In genomic region chr6:3433005-3433404, GRCh38 we compare ENCODE assay signal across 18 cellular contexts. TPM values are rescaled to one million over a fixed set of nuclear protein-coding genes. Genes with fewer than 3 reads are reported as not detected.
DNase-seq lines count a peak whose midpoint lies in the region; ATAC-seq, FAIRE-seq and TF ChIP-seq lines count a peak whose summit lies in the region.
"Had no signal": no experiment of that assay in that cellular context is flagged by ENCODE, and none has a peak within 500 bp of the region (broad histone marks: within the 10 kb centered on the region; RNA-seq: fewer than 3 reads in every experiment).

No MANE protein-coding gene starts in this region.

- no peak overlapping the region for H2AFZ ChIP-seq in GM23338
- no peak overlapping the region for H2AFZ ChIP-seq in OCI-LY3 (ENCODE audit: low read depth, low read length)

- H3K27ac Mint-ChIP-seq in GM23338 = 0 out of 2 replicates have a peak overlapping the region, but pooled peaks have one; percentile 56
- H3K27ac Mint-ChIP-seq: activated CD4-positive, alpha-beta T cell treated with anti-CD3 and anti-CD28 coated beads, Interleukin-2, amount 10 ng/mL, durations not matched to agents 24 days and 14 days; activated naive CD8-positive, alpha-beta T cell treated with anti-CD3 and anti-CD28 coated beads for 36 hours; naive thymus-derived CD4-positive, alpha-beta T cell had no signal

- peaks cover 18% of the 10 kb centered on the region for H3K4me1 ChIP-seq in GM23338 (ENCODE audit: insufficient read depth)
- no peaks in the 10 kb centered on the region for H3K4me1 ChIP-seq in OCI-LY3 (ENCODE audit: low read length)
- peaks cover 3 to 70% (median 33%) of the 10 kb centered on the region in 3 donors for H3K4me1 ChIP-seq in esophagus squamous epithelium
- peaks cover 0 to 22% (median 3%) of the 10 kb centered on the region in 4 donors for H3K4me1 ChIP-seq in sigmoid colon

- TF ChIP-seq POLR2A in esophagus squamous epithelium (IDR thresholded peaks at IDR 0.05) (no peak), sigmoid colon (IDR thresholded peaks at IDR 0.05) (no peak), GM12892 (IDR thresholded peaks at IDR 0.05; ENCODE audit: low read depth, low read length) (no peak)

- H3K9me2 ChIP-seq in GM23338 (ENCODE audit: insufficient read depth) = no peaks in the 10 kb centered on the region

- H3K9ac ChIP-seq in OCI-LY3 (ENCODE audit: low read length) = no peak overlapping the region

- no peak overlapping the region for H3K4me3 Mint-ChIP-seq in GM23338
- H3K4me3 Mint-ChIP-seq: activated CD4-positive, alpha-beta T cell treated with anti-CD3 and anti-CD28 coated beads, Interleukin-2, amount 10 ng/mL, durations not matched to agents 24 days and 14 days; activated naive CD8-positive, alpha-beta T cell treated with anti-CD3 and anti-CD28 coated beads for 36 hours had no signal

- H3K27me3 Mint-ChIP-seq in GM23338 (ENCODE audit: insufficient read depth, low read depth, poor library complexity) = peaks cover 8% of the 10 kb centered on the region
- H3K27me3 Mint-ChIP-seq: activated CD4-positive, alpha-beta T cell treated with anti-CD3 and anti-CD28 coated beads, Interleukin-2, amount 10 ng/mL, durations not matched to agents 24 days and 14 days; activated naive CD8-positive, alpha-beta T cell treated with anti-CD3 and anti-CD28 coated beads for 36 hours had no signal

- H3K4me2 ChIP-seq in GM23338 = no peak overlapping the region
- no peak overlapping the region for H3K4me2 ChIP-seq in OCI-LY3 (ENCODE audit: low read length)

- H3K9me3 ChIP-seq in OCI-LY3 (ENCODE audit: insufficient read depth, low read length) (no peaks in the 10 kb centered on the region), esophagus squamous epithelium (no peaks in the 10 kb centered on the region), sigmoid colon (no peaks in the 10 kb centered on the region)
- H3K9me3 ChIP-seq: SJCRH30 had no signal

- no peak for DNase-seq in GM23338 (ENCODE audit: low spot score)
- DNase-seq in esophagus squamous epithelium (lab: John Stamatoyannopoulos, UW) = no peak
- peak; percentile 22 for DNase-seq in sigmoid colon
- DNase-seq in activated CD4-positive, CD25-positive, alpha-beta regulatory T cell (lab: John Stamatoyannopoulos, UW) = no peak
- DNase-seq in hypothalamus (lab: John Stamatoyannopoulos, UW) = no peak
- no peak for DNase-seq in GM12892 (ENCODE audit: insufficient read length)
- DNase-seq: activated CD4-positive, alpha-beta T cell treated with anti-CD3 and anti-CD28 coated beads, Interleukin-2, amount 10 ng/mL, durations not matched to agents 24 days and 14 days; activated naive CD8-positive, alpha-beta T cell treated with anti-CD3 and anti-CD28 coated beads for 36 hours; activated T-cell treated with anti-CD3 and anti-CD28 coated beads, Interleukin-2, amount 50 U/mL, for 1 hour; H7; MM.1S; naive thymus-derived CD4-positive, alpha-beta T cell; NCI-H2081; NCI-H82; T-helper 9 cell had no signal

- ATAC-seq in GM23338 = no peak
- ATAC-seq: naive thymus-derived CD4-positive, alpha-beta T cell had no signal

- H3F3A ChIP-seq in GM23338 (replicated peaks; ENCODE audit: low read depth) = no peaks in the 10 kb centered on the region

- TF ChIP-seq EP300 in sigmoid colon (IDR thresholded peaks at IDR 0.05) = no peak

- H4K20me1 ChIP-seq in GM23338 (replicated peaks; ENCODE audit: insufficient read depth) (no peaks in the 10 kb centered on the region; the same call in 1 of the 2 replicates), OCI-LY3 (ENCODE audit: insufficient read depth, low read length) (no peaks in the 10 kb centered on the region)

- peaks cover 62% of the 10 kb centered on the region for H3K36me3 Mint-ChIP-seq in GM23338 (ENCODE audit: low read depth)
- H3K36me3 Mint-ChIP-seq: activated naive CD8-positive, alpha-beta T cell treated with anti-CD3 and anti-CD28 coated beads for 36 hours had no signal

- TF ChIP-seq CTCF in GM23338 (conservative IDR thresholded peaks at IDR 0.05; ENCODE audit: low read depth in 2 of 2) = no peak
- peak; percentile 15; the same call in 1 of the 2 replicates for TF ChIP-seq CTCF in OCI-LY3 (IDR thresholded peaks at IDR 0.05; ENCODE audit: low read depth, low read length)
- TF ChIP-seq CTCF in esophagus squamous epithelium (IDR thresholded peaks at IDR 0.05) = peak in 3 of 6 experiments; percentile 14 to 40 (median 18)
- TF ChIP-seq CTCF in sigmoid colon (IDR thresholded peaks at IDR 0.05) = no peak

- no peak overlapping the region for H3K4me3 ChIP-seq in GM23338
- H3K4me3 ChIP-seq in OCI-LY3 (ENCODE audit: low read length) = no peak overlapping the region
- H3K4me3 ChIP-seq in esophagus squamous epithelium = peak overlapping the region in 1 of 4 donors; percentile 21
- H3K4me3 ChIP-seq in sigmoid colon = no peak overlapping the region
- H3K4me3 ChIP-seq: cardiac muscle cell, SJCRH30 had no signal

- FAIRE-seq in GM12892 (lab: Jason Lieb, UNC) = no peak

- peaks cover 43% of the 10 kb centered on the region for H3K4me1 Mint-ChIP-seq in GM23338
- H3K4me1 Mint-ChIP-seq: activated CD4-positive, alpha-beta T cell treated with anti-CD3 and anti-CD28 coated beads, Interleukin-2, amount 10 ng/mL, durations not matched to agents 24 days and 14 days; activated naive CD8-positive, alpha-beta T cell treated with anti-CD3 and anti-CD28 coated beads for 36 hours had no signal

- WGBS in esophagus squamous epithelium, 2 donors = 40% methylated on average over 4 of the region's 4 CpGs; no CpG with 5 or more reads in 1 of the 2 donors
- WGBS in sigmoid colon, 2 donors = 32 to 61% methylated on average over 4 of the region's 4 CpGs

- peaks cover 93% of the 10 kb centered on the region for H3K79me2 ChIP-seq in GM23338 (replicated peaks; ENCODE audit: insufficient read depth)
- H3K79me2 ChIP-seq in OCI-LY3 (ENCODE audit: low read length) = no peaks in the 10 kb centered on the region

- intact Hi-C loops in esophagus squamous epithelium (cut with DNase I) = no loop called here
- intact Hi-C loops in sigmoid colon (cut with DNase I) = no loop called here

- peaks cover 10% of the 10 kb centered on the region; the same call in 2 of the 3 replicates for H3K9me3 Mint-ChIP-seq in GM23338
- H3K9me3 Mint-ChIP-seq: activated CD4-positive, alpha-beta T cell treated with anti-CD3 and anti-CD28 coated beads, Interleukin-2, amount 10 ng/mL, durations not matched to agents 24 days and 14 days; activated naive CD8-positive, alpha-beta T cell treated with anti-CD3 and anti-CD28 coated beads for 36 hours; naive thymus-derived CD4-positive, alpha-beta T cell had no signal

- H3K27ac ChIP-seq in GM23338 (ENCODE audit: low read depth) = no peak overlapping the region
- H3K27ac ChIP-seq in OCI-LY3 (ENCODE audit: low read length) = no peak overlapping the region
- peak overlapping the region; percentile 74 to 88 (median 82) for H3K27ac ChIP-seq in esophagus squamous epithelium
- peak overlapping the region in 1 of 4 donors; percentile 28 for H3K27ac ChIP-seq in sigmoid colon
- H3K27ac ChIP-seq: cardiac muscle cell, SJCRH30 had no signal

- no peaks in the 10 kb centered on the region for H3K27me3 ChIP-seq in GM23338 (ENCODE audit: insufficient read depth)
- H3K27me3 ChIP-seq in OCI-LY3 (ENCODE audit: low read depth, low read length) = no peaks in the 10 kb centered on the region
- H3K27me3 ChIP-seq in esophagus squamous epithelium = no peaks in the 10 kb centered on the region
- H3K27me3 ChIP-seq in sigmoid colon = no peaks in the 10 kb centered on the region
- H3K27me3 ChIP-seq: cardiac muscle cell, SJCRH30 had no signal

- H3K36me3 ChIP-seq in GM23338 (ENCODE audit: insufficient read depth) = no peaks in the 10 kb centered on the region
- no peaks in the 10 kb centered on the region for H3K36me3 ChIP-seq in OCI-LY3 (replicated peaks; ENCODE audit: low read depth, low read length)
- peaks cover 0 to 12% (median 0%) of the 10 kb centered on the region in 3 donors for H3K36me3 ChIP-seq in esophagus squamous epithelium
- H3K36me3 ChIP-seq in sigmoid colon = no peaks in the 10 kb centered on the region
- H3K36me3 ChIP-seq: cardiac muscle cell, SJCRH30 had no signal

TF ChIP-seq in GM23338, 12 proteins besides CTCF, POLR2A, EP300 and RAD21 (continues in another document):
- TF ChIP-seq ZNF331 (CRISPR knock-in tag; IDR thresholded peaks at IDR 0.05; ENCODE audit: low read depth) = no peak
- TF ChIP-seq EZH2phosphoT487 (IDR thresholded peaks at IDR 0.05; ENCODE audit: unreplicated experiment) = no peak
- no peak for TF ChIP-seq ZNF114 (CRISPR knock-in tag; IDR thresholded peaks at IDR 0.05)
- TF ChIP-seq STAT1 (IDR thresholded peaks at IDR 0.05; ENCODE audit: unreplicated experiment) = no peak
- no peak for TF ChIP-seq ETS1 (IDR thresholded peaks at IDR 0.05)

RNA-seq across cellular contexts. Expression of gene SLC22A23, which starts 23.8 kb away (rescaled TPM):
- 38.3 TPM in 2 replicates for total RNA-seq in GM23338 (2014; rRNA removed; shearing (Covaris generic))
- polyA plus RNA-seq in GM23338 (2016; fragmentation: Nextera tagmentation; extraction: Ambion mirVana) = 6.1 and 7.0 TPM in 2 replicates
- 10 to 100 TPM; 26.6 to 42.6 (median 37.6) TPM for total RNA-seq in esophagus squamous epithelium
- 10 to 100 TPM in 2 of 4 donors, 1 to 10 TPM in 2; 8.1 to 16.9 (median 10.7) TPM for total RNA-seq in sigmoid colon
- 10 to 100 TPM; 12.0 to 18.7 (median 13.9) TPM for polyA plus RNA-seq in sigmoid colon
- polyA plus RNA-seq in GM12892 (2012; ENCODE audit: missing spikeins) = 0.87 TPM

Comparison
In these comparisons a context has a peak if more than half of its experiments do, and no peak if none do; other contexts are left out.
1. H3K27ac ChIP-seq: peak in esophagus squamous epithelium (4 of 4); none in GM23338 (single experiment) and OCI-LY3 (single experiment).